8 cellular contexts compared by ENCODE assay signal in genomic region chr14:61470261-61470953, GRCh38.
A peak's percentile ranks its signal among the peaks of the same experiment; 100 is the strongest.
DNase-seq lines count a peak whose midpoint lies in the region; ATAC-seq, FAIRE-seq and TF ChIP-seq lines count a peak whose summit lies in the region.

No MANE protein-coding gene starts in this region.

- peak overlapping the region; percentile 89 to 95 for H3K27ac Mint-ChIP-seq in effector memory CD8-positive, alpha-beta T cell
- no peak overlapping the region for H3K27ac Mint-ChIP-seq in nephron progenitor cell
- no peak overlapping the region for H3K27ac Mint-ChIP-seq in Caco-2 (ENCODE audit: unreplicated experiment)

- no peaks in the 10 kb centered on the region for H3K27me3 Mint-ChIP-seq in effector memory CD8-positive, alpha-beta T cell
- H3K27me3 Mint-ChIP-seq in nephron progenitor cell (ENCODE audit: low read depth, poor library complexity) (peaks cover 20% of the 10 kb centered on the region), Caco-2 (ENCODE audit: insufficient read depth, unreplicated experiment) (no peaks in the 10 kb centered on the region)

- peak overlapping the region; percentile 67 for H3K27ac ChIP-seq in cardiac muscle cell

- POLR2A ChIA-PET in Caco-2 (lab: Charles Lee): no interaction called here

- H3K4me1 ChIP-seq in cardiac muscle cell (ENCODE audit: low read depth): peaks cover 75% of the 10 kb centered on the region
- no peaks in the 10 kb centered on the region for H3K4me1 ChIP-seq in Caco-2

- H3K27me3 ChIP-seq in cardiac muscle cell (no peaks in the 10 kb centered on the region), Caco-2 (replicated peaks; ENCODE audit: control insufficient read depth, insufficient read depth, low read length) (no peaks in the 10 kb centered on the region)

- H3K9me3 Mint-ChIP-seq in effector memory CD8-positive, alpha-beta T cell: peaks cover 0 to 7% of the 10 kb centered on the region in 2 donors
- H3K9me3 Mint-ChIP-seq in nephron progenitor cell (peaks cover 2% of the 10 kb centered on the region), Caco-2 (ENCODE audit: unreplicated experiment) (no peaks in the 10 kb centered on the region)

- H3K4me1 Mint-ChIP-seq in effector memory CD8-positive, alpha-beta T cell (ENCODE audit: low read depth in 2 of 2): peaks cover 71 to 86% of the 10 kb centered on the region in 2 donors
- peaks cover 31% of the 10 kb centered on the region for H3K4me1 Mint-ChIP-seq in nephron progenitor cell
- no peaks in the 10 kb centered on the region for H3K4me1 Mint-ChIP-seq in Caco-2 (ENCODE audit: low read depth, unreplicated experiment)

- H3K36me3 Mint-ChIP-seq in effector memory CD8-positive, alpha-beta T cell (ENCODE audit: insufficient read depth): peaks cover 87% of the 10 kb centered on the region
- H3K36me3 Mint-ChIP-seq in nephron progenitor cell (ENCODE audit: low read depth): no peaks in the 10 kb centered on the region
- peaks cover 5% of the 10 kb centered on the region for H3K36me3 Mint-ChIP-seq in Caco-2 (ENCODE audit: insufficient read depth, unreplicated experiment)

- H3K9me3 ChIP-seq in cardiac muscle cell (ENCODE audit: low read depth) (no peaks in the 10 kb centered on the region), Caco-2 (no peaks in the 10 kb centered on the region)

- ATAC-seq in Right ventricle myocardium inferior: no peak
- ATAC-seq in effector memory CD8-positive, alpha-beta T cell (replicated peaks): no peak
- no peak for ATAC-seq in GM18520 (IDR thresholded peaks at IDR 0.05; ENCODE audit: unreplicated experiment)

- intact Hi-C loops in Right ventricle myocardium inferior (cut with DNase I) (loop anchor here (5.0 kb wide), 1 partner anchor 292 kb away; the partner anchor contains the start of gene SNAPC1), Caco-2 (cut with micrococcal nuclease; ENCODE audit: unreplicated experiment) (no loop called here)

- CTCF ChIA-PET in Caco-2 (lab: Charles Lee): interaction anchor here (0.9 to 1.0 kb wide), 2 partner anchors 19 to 177 kb away, joined by 3 to 4 read pairs; no protein-coding TSS in a partner anchor

- peak; percentile 49 for TF ChIP-seq CTCF in cardiac muscle cell (IDR thresholded peaks at IDR 0.05; ENCODE audit: low read depth, low read length)
- no peak for TF ChIP-seq CTCF in nephron progenitor cell (IDR thresholded peaks at IDR 0.05)
- TF ChIP-seq CTCF in Caco-2 (IDR thresholded peaks at IDR 0.05; ENCODE audit: insufficient read depth in 1 of 2, low read depth in 1 of 2, low read length in 1 of 2, severe bottlenecking in 1 of 2, unreplicated experiment in 1 of 2): no peak

- FAIRE-seq in RCC 7860 (lab: Jason Lieb, UNC): peak; percentile 71

- peak overlapping the region; percentile 92 for H3K4me3 Mint-ChIP-seq in effector memory CD8-positive, alpha-beta T cell
- H3K4me3 Mint-ChIP-seq in nephron progenitor cell (peak overlapping the region; percentile 33), Caco-2 (ENCODE audit: unreplicated experiment) (no peak overlapping the region)

- no TSS peak for BruUV-seq in Caco-2 (replicated peaks; lab: Mats Ljungman, UMichigan)

- DNase-seq in cardiac muscle cell (ENCODE audit: low read depth in 1 of 2, low spot score in 1 of 2) (peak in 1 of 2 donors; percentile 100), Right ventricle myocardium inferior (ENCODE audit: missing footprints) (no peak), RCC 7860 (ENCODE audit: low spot score) (peak; percentile 80), nephron progenitor cell (peak; percentile 24), HPDE6-E6E7 (ENCODE audit: extremely low spot score) (no peak), Caco-2 (no peak)
- DNase-seq in effector memory CD8-positive, alpha-beta T cell: no peak

- no peak overlapping the region for H3K4me3 ChIP-seq in cardiac muscle cell
- no peak overlapping the region for H3K4me3 ChIP-seq in Caco-2 (ENCODE audit: low read depth, low read length)

- H3K36me3 ChIP-seq in cardiac muscle cell (no peaks in the 10 kb centered on the region), Caco-2 (ENCODE audit: control insufficient read depth, insufficient read depth, low read length) (no peaks in the 10 kb centered on the region)

Comparison
In these comparisons a context has a peak if more than half of its experiments do, and no peak if none do; other contexts are left out.
1. DNase-seq: peak in RCC 7860 (single experiment) and nephron progenitor cell (single experiment); none in Right ventricle myocardium inferior (single experiment), effector memory CD8-positive, alpha-beta T cell (0 of 3), HPDE6-E6E7 (single experiment) and Caco-2 (0 of 2).
2. H3K27ac Mint-ChIP-seq: peak in effector memory CD8-positive, alpha-beta T cell (2 of 2); none in nephron progenitor cell (single experiment) and Caco-2 (single experiment).